Comparison of ENCODE assay signal across 26 cellular contexts in the genomic region with DNA sequence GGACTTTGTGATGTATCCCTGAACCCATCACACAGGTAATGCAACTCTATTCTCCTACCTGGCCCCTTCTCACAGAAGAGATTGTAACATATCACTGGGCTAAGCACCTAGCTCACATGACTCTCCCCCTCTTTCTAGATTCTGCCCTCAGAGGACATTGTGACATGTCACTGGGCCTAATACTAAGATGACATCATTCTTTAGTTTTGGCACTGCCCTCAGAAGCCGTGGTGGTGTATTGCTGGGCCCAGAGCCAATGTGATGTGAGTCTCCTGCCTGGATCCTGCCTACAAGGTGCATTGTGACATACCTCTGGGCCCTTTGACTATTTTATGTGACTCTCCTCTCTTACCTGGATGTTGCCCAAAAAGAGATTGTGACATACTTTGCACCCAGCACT. TPM values are rescaled to one million over a fixed set of nuclear protein-coding genes. Genes with fewer than 3 reads are reported as not detected.
"Had no signal": no experiment of that assay in that cellular context is flagged by ENCODE, and none has a peak within 500 bp of the region (broad histone marks: within the 10 kb centered on the region; RNA-seq: fewer than 3 reads in every experiment).

No MANE protein-coding gene starts in this region.

- H3K36me3 Mint-ChIP-seq: activated naive CD8-positive, alpha-beta T cell treated with anti-CD3 and anti-CD28 coated beads for 36 hours had no signal

- H3K4me1 Mint-ChIP-seq: activated CD4-positive, alpha-beta memory T cell treated with anti-CD3 and anti-CD28 coated beads, Interleukin-2, amount 10 ng/mL, durations not matched to agents 7 days and 5 days; activated CD4-positive, alpha-beta T cell treated with anti-CD3 and anti-CD28 coated beads for 36 hours; activated CD4-positive, alpha-beta T cell treated with anti-CD3 and anti-CD28 coated beads, Interleukin-2, amount 10 ng/mL, durations not matched to agents 7 days and 5 days; activated naive CD4-positive, alpha-beta T cell treated with anti-CD3 and anti-CD28 coated beads, Interleukin-2, amount 50 U/mL, for 24 hours; activated naive CD8-positive, alpha-beta T cell treated with anti-CD3 and anti-CD28 coated beads for 36 hours; activated naive CD8-positive, alpha-beta T cell treated with anti-CD3 and anti-CD28 coated beads, Interleukin-2, amount 50 U/mL, for 24 hours; activated T-helper 17 cell treated with anti-CD3 and anti-CD28 coated beads, Interleukin-2, amount 50 U/mL, for 72 hours had no signal

- H3K27me3 Mint-ChIP-seq: activated CD4-positive, alpha-beta memory T cell treated with anti-CD3 and anti-CD28 coated beads, Interleukin-2, amount 10 ng/mL, durations not matched to agents 7 days and 5 days; activated CD4-positive, alpha-beta T cell treated with anti-CD3 and anti-CD28 coated beads for 36 hours; activated CD4-positive, alpha-beta T cell treated with anti-CD3 and anti-CD28 coated beads, Interleukin-2, amount 10 ng/mL, durations not matched to agents 7 days and 5 days; activated naive CD4-positive, alpha-beta T cell treated with anti-CD3 and anti-CD28 coated beads, Interleukin-2, amount 50 U/mL, for 24 hours; activated naive CD8-positive, alpha-beta T cell treated with anti-CD3 and anti-CD28 coated beads for 36 hours; activated naive CD8-positive, alpha-beta T cell treated with anti-CD3 and anti-CD28 coated beads, Interleukin-2, amount 50 U/mL, for 24 hours; activated T-helper 17 cell treated with anti-CD3 and anti-CD28 coated beads, Interleukin-2, amount 50 U/mL, for 72 hours had no signal

- DNase-seq: activated CD4-positive, alpha-beta memory T cell treated with anti-CD3 and anti-CD28 coated beads, Interleukin-2, amount 10 ng/mL, durations not matched to agents 7 days and 5 days; activated CD4-positive, alpha-beta T cell treated with anti-CD3 and anti-CD28 coated beads for 36 hours; activated CD4-positive, alpha-beta T cell treated with anti-CD3 and anti-CD28 coated beads, Interleukin-2, amount 10 ng/mL, durations not matched to agents 7 days and 5 days; activated CD4-positive, alpha-beta T cell treated with anti-CD3 and anti-CD28 coated beads, Interleukin-2, amount 50 U/mL, for 4 hours; activated CD4-positive, CD25-positive, alpha-beta regulatory T cell; activated CD4-positive, CD25-positive, alpha-beta regulatory T cell treated with anti-CD3 and anti-CD28 coated beads, Interleukin-2, amount 50 U/mL, for 72 hours; activated effector memory CD4-positive, alpha-beta T cell treated with Interleukin-2 at 50 U/mL for 16 hours; activated naive CD4-positive, alpha-beta T cell treated with anti-CD3 and anti-CD28 coated beads for 36 hours; activated naive CD8-positive, alpha-beta T cell treated with anti-CD3 and anti-CD28 coated beads for 36 hours; activated naive CD8-positive, alpha-beta T cell treated with anti-CD3 and anti-CD28 coated beads, Interleukin-2, amount 50 U/mL, for 24 hours; activated T-cell treated with anti-CD3 and anti-CD28 coated beads, Interleukin-2, amount 50 U/mL, for 4 hours; adrenal gland; amygdala; aorta; body of pancreas; caudate nucleus; colonic mucosa; effector CD8-positive, alpha-beta T cell; erythroblast; foreskin keratinocyte; gastrocnemius medialis; glutamatergic neuron; heart left ventricle; T-helper 2 cell had no signal

- H3K4me3 ChIP-seq: adrenal gland, body of pancreas, colonic mucosa, gastrocnemius medialis, heart left ventricle had no signal

- ATAC-seq: activated CD4-positive, alpha-beta T cell treated with anti-CD3 and anti-CD28 coated beads for 36 hours; activated naive CD8-positive, alpha-beta T cell treated with anti-CD3 and anti-CD28 coated beads, Interleukin-2, amount 50 U/mL, for 24 hours; activated T-cell treated with anti-CD3 and anti-CD28 coated beads, Interleukin-2, amount 50 U/mL, for 4 hours; activated T-helper 17 cell treated with anti-CD3 and anti-CD28 coated beads, Interleukin-2, amount 50 U/mL, for 72 hours; body of pancreas; foreskin keratinocyte; gastrocnemius medialis had no signal

- H3K27ac Mint-ChIP-seq: activated CD4-positive, alpha-beta memory T cell treated with anti-CD3 and anti-CD28 coated beads, Interleukin-2, amount 10 ng/mL, durations not matched to agents 7 days and 5 days; activated CD4-positive, alpha-beta T cell treated with anti-CD3 and anti-CD28 coated beads for 36 hours; activated CD4-positive, alpha-beta T cell treated with anti-CD3 and anti-CD28 coated beads, Interleukin-2, amount 10 ng/mL, durations not matched to agents 7 days and 5 days; activated naive CD4-positive, alpha-beta T cell treated with anti-CD3 and anti-CD28 coated beads for 36 hours; activated naive CD4-positive, alpha-beta T cell treated with anti-CD3 and anti-CD28 coated beads, Interleukin-2, amount 50 U/mL, for 24 hours; activated naive CD8-positive, alpha-beta T cell treated with anti-CD3 and anti-CD28 coated beads for 36 hours; activated naive CD8-positive, alpha-beta T cell treated with anti-CD3 and anti-CD28 coated beads, Interleukin-2, amount 50 U/mL, for 24 hours; activated T-helper 17 cell treated with anti-CD3 and anti-CD28 coated beads, Interleukin-2, amount 50 U/mL, for 72 hours had no signal

- H3K4me3 Mint-ChIP-seq: activated CD4-positive, alpha-beta memory T cell treated with anti-CD3 and anti-CD28 coated beads, Interleukin-2, amount 10 ng/mL, durations not matched to agents 7 days and 5 days; activated CD4-positive, alpha-beta T cell treated with anti-CD3 and anti-CD28 coated beads for 36 hours; activated CD4-positive, alpha-beta T cell treated with anti-CD3 and anti-CD28 coated beads, Interleukin-2, amount 10 ng/mL, durations not matched to agents 7 days and 5 days; activated naive CD4-positive, alpha-beta T cell treated with anti-CD3 and anti-CD28 coated beads for 36 hours; activated naive CD4-positive, alpha-beta T cell treated with anti-CD3 and anti-CD28 coated beads, Interleukin-2, amount 50 U/mL, for 24 hours; activated naive CD8-positive, alpha-beta T cell treated with anti-CD3 and anti-CD28 coated beads for 36 hours; activated naive CD8-positive, alpha-beta T cell treated with anti-CD3 and anti-CD28 coated beads, Interleukin-2, amount 50 U/mL, for 24 hours; activated T-cell treated with anti-CD3 and anti-CD28 coated beads, Interleukin-2, amount 50 U/mL, for 4 hours; activated T-helper 17 cell treated with anti-CD3 and anti-CD28 coated beads, Interleukin-2, amount 50 U/mL, for 72 hours had no signal

RNA-seq across cellular contexts. Expression of gene ZNF730, which starts 21.4 kb away (rescaled TPM):
- total RNA-seq: body of pancreas, gastrocnemius medialis had no signal
